ENCODE assay signal across 1 cellular context in the genomic region with DNA sequence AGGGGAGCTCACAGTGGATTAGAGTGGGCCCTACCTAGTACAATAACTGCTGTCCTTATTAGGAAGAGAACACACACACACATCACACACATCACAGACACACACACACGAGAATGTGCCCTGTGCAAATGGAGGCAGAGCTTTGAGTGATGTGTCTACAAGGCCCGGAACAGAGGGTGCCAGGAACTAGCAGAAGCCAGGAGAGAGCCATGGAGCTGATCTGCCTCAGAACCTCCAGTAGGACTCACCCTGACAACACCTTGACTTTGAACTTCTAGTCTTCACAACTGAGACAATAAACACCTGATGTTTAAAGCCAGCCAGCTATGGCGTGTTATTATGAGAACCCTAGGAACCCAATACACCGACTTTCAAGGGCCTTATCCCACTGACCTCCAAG.
TF ChIP-seq lines count a peak whose summit lies in the region.

No MANE protein-coding gene starts in this region.

TF ChIP-seq in GM23338, 12 proteins besides CTCF, POLR2A, EP300 and RAD21 (continued from another document):
- TF ChIP-seq, protein P1, sequence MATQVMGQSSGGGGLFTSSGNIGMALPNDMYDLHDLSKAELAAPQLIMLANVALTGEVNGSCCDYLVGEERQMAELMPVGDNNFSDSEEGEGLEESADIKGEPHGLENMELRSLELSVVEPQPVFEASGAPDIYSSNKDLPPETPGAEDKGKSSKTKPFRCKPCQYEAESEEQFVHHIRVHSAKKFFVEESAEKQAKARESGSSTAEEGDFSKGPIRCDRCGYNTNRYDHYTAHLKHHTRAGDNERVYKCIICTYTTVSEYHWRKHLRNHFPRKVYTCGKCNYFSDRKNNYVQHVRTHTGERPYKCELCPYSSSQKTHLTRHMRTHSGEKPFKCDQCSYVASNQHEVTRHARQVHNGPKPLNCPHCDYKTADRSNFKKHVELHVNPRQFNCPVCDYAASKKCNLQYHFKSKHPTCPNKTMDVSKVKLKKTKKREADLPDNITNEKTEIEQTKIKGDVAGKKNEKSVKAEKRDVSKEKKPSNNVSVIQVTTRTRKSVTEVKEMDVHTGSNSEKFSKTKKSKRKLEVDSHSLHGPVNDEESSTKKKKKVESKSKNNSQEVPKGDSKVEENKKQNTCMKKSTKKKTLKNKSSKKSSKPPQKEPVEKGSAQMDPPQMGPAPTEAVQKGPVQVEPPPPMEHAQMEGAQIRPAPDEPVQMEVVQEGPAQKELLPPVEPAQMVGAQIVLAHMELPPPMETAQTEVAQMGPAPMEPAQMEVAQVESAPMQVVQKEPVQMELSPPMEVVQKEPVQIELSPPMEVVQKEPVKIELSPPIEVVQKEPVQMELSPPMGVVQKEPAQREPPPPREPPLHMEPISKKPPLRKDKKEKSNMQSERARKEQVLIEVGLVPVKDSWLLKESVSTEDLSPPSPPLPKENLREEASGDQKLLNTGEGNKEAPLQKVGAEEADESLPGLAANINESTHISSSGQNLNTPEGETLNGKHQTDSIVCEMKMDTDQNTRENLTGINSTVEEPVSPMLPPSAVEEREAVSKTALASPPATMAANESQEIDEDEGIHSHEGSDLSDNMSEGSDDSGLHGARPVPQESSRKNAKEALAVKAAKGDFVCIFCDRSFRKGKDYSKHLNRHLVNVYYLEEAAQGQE (IDR thresholded peaks at IDR 0.05; ENCODE audit: unreplicated experiment): no peak
- TF ChIP-seq CREB1 (CRISPR knock-in tag; IDR thresholded peaks at IDR 0.05; ENCODE audit: low read depth) (no peak), STAT1 (IDR thresholded peaks at IDR 0.05; ENCODE audit: unreplicated experiment) (no peak), ZNF114 (CRISPR knock-in tag; IDR thresholded peaks at IDR 0.05) (no peak)
- TF ChIP-seq, protein P2, sequence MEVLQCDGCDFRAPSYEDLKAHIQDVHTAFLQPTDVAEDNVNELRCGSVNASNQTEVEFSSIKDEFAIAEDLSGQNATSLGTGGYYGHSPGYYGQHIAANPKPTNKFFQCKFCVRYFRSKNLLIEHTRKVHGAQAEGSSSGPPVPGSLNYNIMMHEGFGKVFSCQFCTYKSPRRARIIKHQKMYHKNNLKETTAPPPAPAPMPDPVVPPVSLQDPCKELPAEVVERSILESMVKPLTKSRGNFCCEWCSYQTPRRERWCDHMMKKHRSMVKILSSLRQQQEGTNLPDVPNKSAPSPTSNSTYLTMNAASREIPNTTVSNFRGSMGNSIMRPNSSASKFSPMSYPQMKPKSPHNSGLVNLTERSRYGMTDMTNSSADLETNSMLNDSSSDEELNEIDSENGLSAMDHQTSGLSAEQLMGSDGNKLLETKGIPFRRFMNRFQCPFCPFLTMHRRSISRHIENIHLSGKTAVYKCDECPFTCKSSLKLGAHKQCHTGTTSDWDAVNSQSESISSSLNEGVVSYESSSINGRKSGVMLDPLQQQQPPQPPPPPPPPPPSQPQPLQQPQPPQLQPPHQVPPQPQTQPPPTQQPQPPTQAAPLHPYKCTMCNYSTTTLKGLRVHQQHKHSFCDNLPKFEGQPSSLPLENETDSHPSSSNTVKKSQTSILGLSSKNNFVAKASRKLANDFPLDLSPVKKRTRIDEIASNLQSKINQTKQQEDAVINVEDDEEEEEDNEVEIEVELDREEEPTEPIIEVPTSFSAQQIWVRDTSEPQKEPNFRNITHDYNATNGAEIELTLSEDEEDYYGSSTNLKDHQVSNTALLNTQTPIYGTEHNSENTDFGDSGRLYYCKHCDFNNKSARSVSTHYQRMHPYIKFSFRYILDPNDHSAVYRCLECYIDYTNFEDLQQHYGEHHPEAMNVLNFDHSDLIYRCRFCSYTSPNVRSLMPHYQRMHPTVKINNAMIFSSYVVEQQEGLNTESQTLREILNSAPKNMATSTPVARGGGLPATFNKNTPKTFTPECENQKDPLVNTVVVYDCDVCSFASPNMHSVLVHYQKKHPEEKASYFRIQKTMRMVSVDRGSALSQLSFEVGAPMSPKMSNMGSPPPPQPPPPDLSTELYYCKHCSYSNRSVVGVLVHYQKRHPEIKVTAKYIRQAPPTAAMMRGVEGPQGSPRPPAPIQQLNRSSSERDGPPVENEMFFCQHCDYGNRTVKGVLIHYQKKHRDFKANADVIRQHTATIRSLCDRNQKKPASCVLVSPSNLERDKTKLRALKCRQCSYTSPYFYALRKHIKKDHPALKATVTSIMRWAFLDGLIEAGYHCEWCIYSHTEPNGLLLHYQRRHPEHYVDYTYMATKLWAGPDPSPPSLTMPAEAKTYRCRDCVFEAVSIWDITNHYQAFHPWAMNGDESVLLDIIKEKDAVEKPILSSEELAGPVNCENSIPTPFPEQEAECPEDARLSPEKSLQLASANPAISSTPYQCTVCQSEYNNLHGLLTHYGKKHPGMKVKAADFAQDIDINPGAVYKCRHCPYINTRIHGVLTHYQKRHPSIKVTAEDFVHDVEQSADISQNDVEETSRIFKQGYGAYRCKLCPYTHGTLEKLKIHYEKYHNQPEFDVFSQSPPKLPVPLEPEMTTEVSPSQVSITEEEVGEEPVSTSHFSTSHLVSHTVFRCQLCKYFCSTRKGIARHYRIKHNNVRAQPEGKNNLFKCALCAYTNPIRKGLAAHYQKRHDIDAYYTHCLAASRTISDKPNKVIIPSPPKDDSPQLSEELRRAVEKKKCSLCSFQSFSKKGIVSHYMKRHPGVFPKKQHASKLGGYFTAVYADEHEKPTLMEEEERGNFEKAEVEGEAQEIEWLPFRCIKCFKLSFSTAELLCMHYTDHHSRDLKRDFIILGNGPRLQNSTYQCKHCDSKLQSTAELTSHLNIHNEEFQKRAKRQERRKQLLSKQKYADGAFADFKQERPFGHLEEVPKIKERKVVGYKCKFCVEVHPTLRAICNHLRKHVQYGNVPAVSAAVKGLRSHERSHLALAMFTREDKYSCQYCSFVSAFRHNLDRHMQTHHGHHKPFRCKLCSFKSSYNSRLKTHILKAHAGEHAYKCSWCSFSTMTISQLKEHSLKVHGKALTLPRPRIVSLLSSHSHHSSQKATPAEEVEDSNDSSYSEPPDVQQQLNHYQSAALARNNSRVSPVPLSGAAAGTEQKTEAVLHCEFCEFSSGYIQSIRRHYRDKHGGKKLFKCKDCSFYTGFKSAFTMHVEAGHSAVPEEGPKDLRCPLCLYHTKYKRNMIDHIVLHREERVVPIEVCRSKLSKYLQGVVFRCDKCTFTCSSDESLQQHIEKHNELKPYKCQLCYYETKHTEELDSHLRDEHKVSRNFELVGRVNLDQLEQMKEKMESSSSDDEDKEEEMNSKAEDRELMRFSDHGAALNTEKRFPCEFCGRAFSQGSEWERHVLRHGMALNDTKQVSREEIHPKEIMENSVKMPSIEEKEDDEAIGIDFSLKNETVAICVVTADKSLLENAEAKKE (CRISPR knock-in tag; IDR thresholded peaks at IDR 0.05): no peak
